ENCODE assay signal across 24 cellular contexts in the genomic region with DNA sequence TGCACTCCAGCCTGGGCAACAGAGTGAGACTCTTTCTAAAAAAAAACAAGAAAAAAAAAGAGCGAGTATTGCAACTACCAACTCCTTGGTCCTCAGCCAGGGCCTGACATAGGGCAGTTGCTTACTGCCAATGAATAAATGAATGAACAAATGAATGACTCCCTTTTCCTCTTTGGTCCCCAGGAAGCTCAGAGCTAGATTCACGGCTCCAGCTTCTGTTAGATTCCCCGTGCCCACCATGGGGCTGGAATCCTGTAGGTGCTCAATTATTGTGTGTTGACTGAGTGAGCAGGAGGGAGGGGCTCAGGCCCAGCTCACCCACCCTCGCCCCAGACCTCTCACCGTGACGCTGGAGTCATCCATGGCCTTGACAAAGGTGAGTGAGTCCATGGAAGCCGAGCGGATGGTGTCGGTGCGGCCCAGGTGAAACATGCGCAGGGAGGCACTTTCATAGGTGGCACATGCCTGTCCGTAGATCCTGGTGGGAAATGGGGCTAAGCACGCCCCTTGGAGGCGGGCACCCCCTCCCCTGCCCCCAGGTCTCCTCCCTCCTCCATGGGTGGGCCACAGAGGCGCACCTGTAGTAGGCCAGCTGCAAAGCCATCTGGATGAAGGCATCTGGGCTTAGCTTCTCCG.
"Had no signal": no experiment of that assay in that cellular context is flagged by ENCODE, and none has a peak within 500 bp of the region (broad histone marks: within the 10 kb centered on the region; RNA-seq: fewer than 3 reads in every experiment).

No MANE protein-coding gene starts in this region.

- DNase-seq: natural killer cell; nucleus accumbens; ovary; psoas muscle; sigmoid colon; small intestine; stimulated activated CD4-positive, alpha-beta T cell treated with anti-CD3 and anti-CD28 coated beads, Interleukin-15, amount 100 ng/mL, for 24 hours; stimulated activated CD4-positive, alpha-beta T cell treated with anti-CD3 and anti-CD28 coated beads, Interleukin-2, amount 100 ng/mL, for 24 hours; stimulated activated CD4-positive, alpha-beta T cell treated with anti-CD3 and anti-CD28 coated beads, Interleukin-2, amount 100 ng/mL, for 48 hours; stimulated activated CD4-positive, alpha-beta T cell treated with anti-CD3 and anti-CD28 coated beads, Interleukin-4, amount 100 ng/mL, for 24 hours; stimulated activated naive B cell treated with anti-CD40 and anti-IgM and Interleukin-4, amounts not matched to agents 10 μg/mL and 1 μg/mL and 100 μg/mL, for 72 hours; stimulated activated naive CD4-positive, alpha-beta T cell treated with Interleukin-2 at 50 U/mL for 16 hours; stomach; thyroid gland; trophoblast cell had no signal

- H3K4me2 ChIP-seq: neural progenitor cell had no signal

- H3K9me3 ChIP-seq: neutrophil, ovary, psoas muscle, right lobe of liver, sigmoid colon, stomach, thoracic aorta, thyroid gland, tibial nerve, upper lobe of left lung, vagina had no signal

- H3K27me3 ChIP-seq: neural progenitor cell, neutrophil, ovary, right lobe of liver, sigmoid colon, stomach, thyroid gland, tibial nerve, upper lobe of left lung, vagina had no signal

- H3K9ac ChIP-seq: neural progenitor cell, parathyroid adenoma had no signal

- H3K4me3 ChIP-seq: neural progenitor cell, ovary, psoas muscle, right lobe of liver, sigmoid colon, stomach, thoracic aorta, thyroid gland, tibial nerve, upper lobe of left lung, vagina had no signal

- H2AFZ ChIP-seq: neural progenitor cell, parathyroid adenoma had no signal

- FAIRE-seq: small intestine, urothelium cell line had no signal

- H3K36me3 ChIP-seq: neural progenitor cell, ovary had no signal

- H3K4me1 ChIP-seq: neural progenitor cell, sigmoid colon, thyroid gland, tibial nerve, upper lobe of left lung, vagina had no signal

- H3K27ac ChIP-seq: neural progenitor cell, neutrophil, ovary, parathyroid adenoma, psoas muscle, right lobe of liver, sigmoid colon, stomach, thoracic aorta, thyroid gland, tibial nerve, upper lobe of left lung, vagina had no signal

- H3K79me2 ChIP-seq: parathyroid adenoma had no signal
